ENCODE assay signal across 8 cellular contexts in genomic region chr3:38521391-38521987, GRCh38. TPM values are rescaled to one million over a fixed set of nuclear protein-coding genes. Genes with fewer than 3 reads are reported as not detected.
A peak's percentile ranks its signal among the peaks of the same experiment; 100 is the strongest.
DNase-seq lines count a peak whose midpoint lies in the region; ATAC-seq, FAIRE-seq and TF ChIP-seq lines count a peak whose summit lies in the region.

No MANE protein-coding gene starts in this region.

- TF ChIP-seq POLR2A in A549 (IDR thresholded peaks at IDR 0.05; ENCODE audit: low read length): no peak

- peak; percentile 69 to 78 for TF ChIP-seq RAD21 in A549 (conservative IDR thresholded peaks at IDR 0.05 in 1 of 2, IDR thresholded peaks at IDR 0.05 in 1 of 2)

- no peak overlapping the region for H3K27ac Mint-ChIP-seq in activated naive CD8-positive, alpha-beta T cell treated with anti-CD3 and anti-CD28 coated beads, Interleukin-2, amount 50 U/mL, for 24 hours

- H3K4me3 ChIP-seq in A549: no peak overlapping the region
- H3K4me3 ChIP-seq in heart right ventricle: no peak overlapping the region

- H3K4me3 Mint-ChIP-seq in activated naive CD8-positive, alpha-beta T cell treated with anti-CD3 and anti-CD28 coated beads, Interleukin-2, amount 50 U/mL, for 24 hours: no peak overlapping the region

- H3K27me3 ChIP-seq in heart right ventricle: no peaks in the 10 kb centered on the region

- H3K36me3 Mint-ChIP-seq in activated naive CD8-positive, alpha-beta T cell treated with anti-CD3 and anti-CD28 coated beads, Interleukin-2, amount 50 U/mL, for 24 hours (ENCODE audit: low read depth): peaks cover 24% of the 10 kb centered on the region

- H3K4me1 ChIP-seq in A549: no peaks in the 10 kb centered on the region; the same call in 2 of the 3 replicates
- H3K4me1 ChIP-seq in heart right ventricle: peaks cover 0 to 37% (median 16%) of the 10 kb centered on the region in 9 donors

- CTCF ChIA-PET in A549 (lab: Yijun Ruan, JAX): interaction anchor here (0.6 to 8.8 kb wide), 71 partner anchors 8 to 770 kb away, joined by 3 to 82 read pairs (median 5); partner anchors contain the start of genes EXOG, SCN5A and XYLB

- FAIRE-seq in A549 (lab: Jason Lieb, UNC): peak; percentile 46

- H3K9me3 Mint-ChIP-seq in activated naive CD8-positive, alpha-beta T cell treated with anti-CD3 and anti-CD28 coated beads, Interleukin-2, amount 50 U/mL, for 24 hours: no peaks in the 10 kb centered on the region

- ATAC-seq in A549 (peak; percentile 63 to 82; a peak in 5 of 6 replicates), GM18868 (IDR thresholded peaks at IDR 0.05; ENCODE audit: unreplicated experiment) (peak; percentile 48), heart right ventricle (peak; percentile 45 to 78 (median 70)), HG02884 (IDR thresholded peaks at IDR 0.05; ENCODE audit: unreplicated experiment) (no peak)
- ATAC-seq in activated naive CD8-positive, alpha-beta T cell treated with anti-CD3 and anti-CD28 coated beads, Interleukin-2, amount 50 U/mL, for 24 hours: no peak

- H3K27me3 Mint-ChIP-seq in activated naive CD8-positive, alpha-beta T cell treated with anti-CD3 and anti-CD28 coated beads, Interleukin-2, amount 50 U/mL, for 24 hours: no peaks in the 10 kb centered on the region

- H3K27ac ChIP-seq in A549 (no peak overlapping the region), heart right ventricle (peak overlapping the region in 7 of 10 donors; percentile 12 to 75 (median 63))

- H3K4me2 ChIP-seq in A549: no peak overlapping the region

- peaks cover 24% of the 10 kb centered on the region for H3K4me1 Mint-ChIP-seq in activated naive CD8-positive, alpha-beta T cell treated with anti-CD3 and anti-CD28 coated beads, Interleukin-2, amount 50 U/mL, for 24 hours

- POLR2A ChIA-PET in A549 (lab: Yijun Ruan, JAX): no interaction called here

- intact Hi-C loops in heart right ventricle (cut with DNase I): loop anchor here in 9 of 10 donors (1.0 to 10.0 kb wide), 10 partner anchors 56 to 513 kb away; no protein-coding TSS in a partner anchor

- DNase-seq in A549 (ENCODE audit: low read depth in 1 of 2, low spot score in 1 of 2): peak; percentile 47 to 73
- peak; percentile 20 for DNase-seq in NCI-H1048 (lab: John Stamatoyannopoulos, UW)
- peak; percentile 57 for DNase-seq in SKM-1 treated with dmso at 0.1 percent for 144 hours (lab: John Stamatoyannopoulos, UW; ENCODE audit: unreplicated experiment)
- DNase-seq in activated naive CD8-positive, alpha-beta T cell treated with anti-CD3 and anti-CD28 coated beads, Interleukin-2, amount 50 U/mL, for 24 hours: peak; percentile 60
- DNase-seq in heart right ventricle: peak in 1 of 2 donors; percentile 70
- peak; percentile 38 for DNase-seq in putamen (ENCODE audit: low spot score)

- WGBS in A549 (ENCODE audit: missing lambda C conversion rate): under 1% methylated on average over 5 of the region's 5 CpGs
- WGBS in heart right ventricle, 2 donors: 2 to 3% methylated on average over 5 of the region's 5 CpGs

- no peak for TF ChIP-seq EP300 in A549 (IDR thresholded peaks at IDR 0.05)

- no peaks in the 10 kb centered on the region for H3K9me3 ChIP-seq in A549
- H3K9me3 ChIP-seq in heart right ventricle: peaks cover 0 to 8% (median 0%) of the 10 kb centered on the region in 11 donors

- H3K36me3 ChIP-seq in heart right ventricle: peaks cover 0 to 73% (median 33%) of the 10 kb centered on the region in 9 donors

- TF ChIP-seq CTCF in A549 (IDR thresholded peaks at IDR 0.05) (peak; percentile 94), heart right ventricle (IDR thresholded peaks at IDR 0.05) (peak; percentile 80 to 95 (median 92))

TF ChIP-seq in A549, 52 proteins besides CTCF, POLR2A, EP300 and RAD21:
- peak; percentile 88 for TF ChIP-seq SMC3 (IDR thresholded peaks at IDR 0.05)
- no peak for TF ChIP-seq CEBPB (IDR thresholded peaks at IDR 0.05)

RNA-seq across cellular contexts. Expression of gene EXOG, which starts 25.3 kb away (rescaled TPM):
- polyA plus RNA-seq in A549 (2011; rRNA removed) (16.6 and 17.1 TPM in 2 replicates), A549 (2017; fragmentation: RNase III; extraction: RNeasy Plus Mini Kit Qiagen cat#74134 plus additional on column Dnase treatment) (11.2 to 16.0 TPM (median 12.9 TPM) in 3 replicates), heart right ventricle (10 to 100 TPM; 10.7 to 39.9 TPM)
- 3.9 and 4.0 TPM in 2 replicates for polyA plus RNA-seq in A549 (2012; cell fraction: cytosol; rRNA removed)
- 4.4 and 10.4 TPM in 2 replicates for polyA plus RNA-seq in A549 (2012; cell fraction: nucleus; rRNA removed)
- polyA minus RNA-seq in A549 (2011; rRNA and poly(A)+ RNA removed): 6.1 TPM in 2 replicates
- total RNA-seq in heart right ventricle: 10 to 100 TPM; 11.9 to 38.9 (median 25.4) TPM

Comparison
In these comparisons a context has a peak if more than half of its experiments do, and no peak if none do; other contexts are left out.
1. ATAC-seq: peak in A549 (2 of 2), GM18868 (single experiment) and heart right ventricle (8 of 8); none in activated naive CD8-positive, alpha-beta T cell treated with anti-CD3 and anti-CD28 coated beads, Interleukin-2, amount 50 U/mL, for 24 hours (single experiment) and HG02884 (single experiment).
2. H3K27ac ChIP-seq: peak in heart right ventricle (7 of 10); none in A549 (0 of 2).